Comparison of ENCODE assay signal across 13 cellular contexts in the genomic region with DNA sequence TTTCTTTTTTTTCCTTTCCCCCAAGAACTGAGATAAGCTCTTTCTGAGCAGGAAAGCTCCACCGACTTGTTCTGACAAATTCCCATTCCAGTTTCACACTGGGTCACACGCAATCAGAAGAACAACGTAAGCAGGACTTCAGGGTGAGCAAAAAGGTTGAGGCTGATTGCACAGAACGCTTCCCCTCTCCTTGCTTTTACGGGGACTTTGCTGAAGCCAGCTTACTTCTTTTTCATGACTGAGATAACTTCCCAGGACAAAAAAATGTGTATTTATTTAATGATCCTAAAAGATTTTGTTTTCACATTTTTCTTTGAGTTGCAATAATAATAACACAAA.
DNase-seq lines count a peak whose midpoint lies in the region; ATAC-seq, FAIRE-seq and TF ChIP-seq lines count a peak whose summit lies in the region.
"Had no signal": no experiment of that assay in that cellular context is flagged by ENCODE, and none has a peak within 500 bp of the region (broad histone marks: within the 10 kb centered on the region; RNA-seq: fewer than 3 reads in every experiment).

No MANE protein-coding gene starts in this region.

- no peaks in the 10 kb centered on the region for H3K27me3 ChIP-seq in astrocyte (ENCODE audit: insufficient read depth, low read length)
- no peaks in the 10 kb centered on the region for H3K27me3 ChIP-seq in foreskin keratinocyte
- H3K27me3 ChIP-seq in HAP-1 (ENCODE audit: low read depth): no peaks in the 10 kb centered on the region
- H3K27me3 ChIP-seq: BE2C had no signal

- H3K27me3 Mint-ChIP-seq in astrocyte (ENCODE audit: low read depth, unreplicated experiment) (no peaks in the 10 kb centered on the region), osteocyte (ENCODE audit: unreplicated experiment) (peaks cover 7% of the 10 kb centered on the region)

- H3K4me1 Mint-ChIP-seq in astrocyte (ENCODE audit: low read depth, unreplicated experiment) (peaks cover 20% of the 10 kb centered on the region), osteocyte (ENCODE audit: unreplicated experiment) (peaks cover 40% of the 10 kb centered on the region)
- H3K4me1 Mint-ChIP-seq: T-cell had no signal

- H3K9me3 ChIP-seq in astrocyte (ENCODE audit: insufficient read depth, low read depth, low read length) (no peaks in the 10 kb centered on the region), HAP-1 (no peaks in the 10 kb centered on the region; the same call in none of the 2 replicates)
- H3K9me3 ChIP-seq: BE2C had no signal

- H3K4me3 ChIP-seq in astrocyte (ENCODE audit: insufficient read depth, low read depth, low read length) (no peak overlapping the region), HAP-1 (no peak overlapping the region)

- in situ Hi-C loops in HAP-1 (cut with MboI; ENCODE audit: low sequenced_read_pairs): no loop called here

- no peaks in the 10 kb centered on the region for H3K79me2 ChIP-seq in astrocyte (ENCODE audit: insufficient read depth, low read length)

- no peak for FAIRE-seq in astrocyte (lab: Jason Lieb, UNC)

- H3K36me3 ChIP-seq in astrocyte (ENCODE audit: insufficient read depth, low read length): no peaks in the 10 kb centered on the region
- no peaks in the 10 kb centered on the region for H3K36me3 ChIP-seq in HAP-1 (replicated peaks)
- H3K36me3 ChIP-seq: BE2C had no signal

- H3K9me3 Mint-ChIP-seq in astrocyte (ENCODE audit: unreplicated experiment) (no peaks in the 10 kb centered on the region), osteocyte (ENCODE audit: unreplicated experiment) (no peaks in the 10 kb centered on the region)
- H3K9me3 Mint-ChIP-seq: T-cell had no signal

- no peak overlapping the region for H2AFZ ChIP-seq in astrocyte (ENCODE audit: low read depth, low read length)

- H3K4me1 ChIP-seq in astrocyte (ENCODE audit: insufficient read depth, low read length) (peaks cover 15% of the 10 kb centered on the region), foreskin keratinocyte (peaks cover 26% of the 10 kb centered on the region), HAP-1 (peaks cover 21% of the 10 kb centered on the region)
- H3K4me1 ChIP-seq: BE2C had no signal

- DNase-seq in HCEC 1CT (peak; percentile 39), astrocyte (ENCODE audit: low read depth) (no peak), foreskin keratinocyte (peak; percentile 81 to 94), osteocyte (ENCODE audit: extremely low spot score, unreplicated experiment) (no peak), HAP-1 (ENCODE audit: low spot score in 2 of 2) (no peak), COR-L47 (lab: John Stamatoyannopoulos, UW) (no peak)
- DNase-seq: activated CD4-positive, alpha-beta T cell treated with anti-CD3 and anti-CD28 coated beads, Interleukin-2, amount 50 U/mL, for 1 hour; hippocampal formation; T-cell had no signal

- H3K36me3 Mint-ChIP-seq in astrocyte (ENCODE audit: low read depth, unreplicated experiment): no peaks in the 10 kb centered on the region
- no peaks in the 10 kb centered on the region for H3K36me3 Mint-ChIP-seq in osteocyte (ENCODE audit: unreplicated experiment)
- H3K36me3 Mint-ChIP-seq: T-cell had no signal

- H3K4me3 Mint-ChIP-seq in astrocyte (ENCODE audit: unreplicated experiment) (no peak overlapping the region), osteocyte (ENCODE audit: unreplicated experiment) (peak overlapping the region; percentile 40)
- H3K4me3 Mint-ChIP-seq: T-cell had no signal

- peak overlapping the region; percentile 45 for H3K27ac ChIP-seq in astrocyte (ENCODE audit: low read depth, low read length)
- peak overlapping the region; percentile 95 for H3K27ac ChIP-seq in foreskin keratinocyte

- H4K20me1 ChIP-seq in astrocyte (ENCODE audit: insufficient read depth, low read length): no peaks in the 10 kb centered on the region

- no peak for TF ChIP-seq CTCF in astrocyte (IDR thresholded peaks at IDR 0.05; ENCODE audit: insufficient read depth, low read depth, low read length)
- TF ChIP-seq CTCF in foreskin keratinocyte (conservative IDR thresholded peaks at IDR 0.05): no peak
- no peak for TF ChIP-seq CTCF in osteocyte (IDR thresholded peaks at IDR 0.05)

- peak overlapping the region; percentile 53 for H3K9ac ChIP-seq in astrocyte (ENCODE audit: low read length)

- H3K27ac Mint-ChIP-seq in astrocyte (ENCODE audit: unreplicated experiment): peak overlapping the region; percentile 41
- H3K27ac Mint-ChIP-seq in osteocyte (ENCODE audit: unreplicated experiment): peak overlapping the region; percentile 65
- H3K27ac Mint-ChIP-seq: activated T-helper 2 cell treated with anti-CD3 and anti-CD28 coated beads, Interferon-gamma antibody, Interleukin-2, Interleukin-4, amounts not matched to agents 10 μg/mL and 5 μg/mL and 100 μg/mL, durations not matched to agents 14 hours and 24 hours and 36 hours; T-cell had no signal

- peak overlapping the region; percentile 55 for H3K4me2 ChIP-seq in astrocyte (ENCODE audit: low read length)

- ATAC-seq in foreskin keratinocyte: peak; percentile 87
- no peak for ATAC-seq in GM21367 (IDR thresholded peaks at IDR 0.05; ENCODE audit: unreplicated experiment)
- ATAC-seq in GM21381 (IDR thresholded peaks at IDR 0.05; ENCODE audit: unreplicated experiment): no peak
- ATAC-seq: T-cell had no signal

Comparison
In these comparisons a context has a peak if more than half of its experiments do, and no peak if none do; other contexts are left out.
1. DNase-seq: peak in HCEC 1CT (single experiment) and foreskin keratinocyte (2 of 2); none in astrocyte (single experiment), osteocyte (single experiment), HAP-1 (0 of 2) and COR-L47 (single experiment).